In the genomic region with DNA sequence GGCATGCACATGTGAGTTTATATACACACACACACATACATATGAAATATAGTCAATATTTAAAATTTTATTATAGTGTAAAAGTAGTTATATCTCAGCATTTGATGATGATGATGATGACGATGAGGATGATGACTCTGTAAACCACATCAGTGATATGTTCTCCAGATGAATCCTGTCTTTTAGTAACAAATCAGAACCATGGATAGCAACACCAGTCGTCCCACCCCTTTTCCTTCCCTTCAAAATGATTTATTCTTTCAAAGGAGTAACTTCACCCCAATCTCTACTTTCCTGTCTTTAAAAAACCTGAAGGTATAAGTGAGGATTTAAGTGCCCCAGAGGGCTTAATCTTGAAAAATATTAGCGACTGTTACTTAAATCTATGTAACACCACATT, we compare ENCODE assay signal across 1 cellular context.
TF ChIP-seq lines count a peak whose summit lies in the region.

No MANE protein-coding gene starts in this region.

TF ChIP-seq in HEK293, 187 proteins besides CTCF, POLR2A, EP300 and RAD21 (continued from another document):
- TF ChIP-seq, protein P1, sequence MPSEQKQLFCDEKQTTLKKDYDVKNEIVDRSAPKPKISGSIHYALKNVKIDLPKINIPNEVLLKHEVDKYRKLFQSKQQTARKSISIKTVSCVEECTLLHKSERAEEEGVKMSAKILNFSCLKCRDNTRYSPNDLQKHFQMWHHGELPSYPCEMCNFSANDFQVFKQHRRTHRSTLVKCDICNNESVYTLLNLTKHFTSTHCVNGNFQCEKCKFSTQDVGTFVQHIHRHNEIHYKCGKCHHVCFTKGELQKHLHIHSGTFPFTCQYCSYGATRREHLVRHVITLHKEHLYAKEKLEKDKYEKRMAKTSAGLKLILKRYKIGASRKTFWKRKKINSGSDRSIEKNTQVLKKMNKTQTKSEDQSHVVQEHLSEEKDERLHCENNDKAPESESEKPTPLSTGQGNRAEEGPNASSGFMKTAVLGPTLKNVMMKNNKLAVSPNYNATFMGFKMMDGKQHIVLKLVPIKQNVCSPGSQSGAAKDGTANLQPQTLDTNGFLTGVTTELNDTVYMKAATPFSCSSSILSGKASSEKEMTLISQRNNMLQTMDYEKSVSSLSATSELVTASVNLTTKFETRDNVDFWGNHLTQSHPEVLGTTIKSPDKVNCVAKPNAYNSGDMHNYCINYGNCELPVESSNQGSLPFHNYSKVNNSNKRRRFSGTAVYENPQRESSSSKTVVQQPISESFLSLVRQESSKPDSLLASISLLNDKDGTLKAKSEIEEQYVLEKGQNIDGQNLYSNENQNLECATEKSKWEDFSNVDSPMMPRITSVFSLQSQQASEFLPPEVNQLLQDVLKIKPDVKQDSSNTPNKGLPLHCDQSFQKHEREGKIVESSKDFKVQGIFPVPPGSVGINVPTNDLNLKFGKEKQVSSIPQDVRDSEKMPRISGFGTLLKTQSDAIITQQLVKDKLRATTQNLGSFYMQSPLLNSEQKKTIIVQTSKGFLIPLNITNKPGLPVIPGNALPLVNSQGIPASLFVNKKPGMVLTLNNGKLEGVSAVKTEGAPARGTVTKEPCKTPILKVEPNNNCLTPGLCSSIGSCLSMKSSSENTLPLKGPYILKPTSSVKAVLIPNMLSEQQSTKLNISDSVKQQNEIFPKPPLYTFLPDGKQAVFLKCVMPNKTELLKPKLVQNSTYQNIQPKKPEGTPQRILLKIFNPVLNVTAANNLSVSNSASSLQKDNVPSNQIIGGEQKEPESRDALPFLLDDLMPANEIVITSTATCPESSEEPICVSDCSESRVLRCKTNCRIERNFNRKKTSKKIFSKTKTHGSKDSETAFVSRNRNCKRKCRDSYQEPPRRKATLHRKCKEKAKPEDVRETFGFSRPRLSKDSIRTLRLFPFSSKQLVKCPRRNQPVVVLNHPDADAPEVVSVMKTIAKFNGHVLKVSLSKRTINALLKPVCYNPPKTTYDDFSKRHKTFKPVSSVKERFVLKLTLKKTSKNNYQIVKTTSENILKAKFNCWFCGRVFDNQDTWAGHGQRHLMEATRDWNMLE (tag by site-specific recombination; conservative IDR thresholded peaks at IDR 0.05; ENCODE audit: low read depth): no peak
- TF ChIP-seq, protein P2, sequence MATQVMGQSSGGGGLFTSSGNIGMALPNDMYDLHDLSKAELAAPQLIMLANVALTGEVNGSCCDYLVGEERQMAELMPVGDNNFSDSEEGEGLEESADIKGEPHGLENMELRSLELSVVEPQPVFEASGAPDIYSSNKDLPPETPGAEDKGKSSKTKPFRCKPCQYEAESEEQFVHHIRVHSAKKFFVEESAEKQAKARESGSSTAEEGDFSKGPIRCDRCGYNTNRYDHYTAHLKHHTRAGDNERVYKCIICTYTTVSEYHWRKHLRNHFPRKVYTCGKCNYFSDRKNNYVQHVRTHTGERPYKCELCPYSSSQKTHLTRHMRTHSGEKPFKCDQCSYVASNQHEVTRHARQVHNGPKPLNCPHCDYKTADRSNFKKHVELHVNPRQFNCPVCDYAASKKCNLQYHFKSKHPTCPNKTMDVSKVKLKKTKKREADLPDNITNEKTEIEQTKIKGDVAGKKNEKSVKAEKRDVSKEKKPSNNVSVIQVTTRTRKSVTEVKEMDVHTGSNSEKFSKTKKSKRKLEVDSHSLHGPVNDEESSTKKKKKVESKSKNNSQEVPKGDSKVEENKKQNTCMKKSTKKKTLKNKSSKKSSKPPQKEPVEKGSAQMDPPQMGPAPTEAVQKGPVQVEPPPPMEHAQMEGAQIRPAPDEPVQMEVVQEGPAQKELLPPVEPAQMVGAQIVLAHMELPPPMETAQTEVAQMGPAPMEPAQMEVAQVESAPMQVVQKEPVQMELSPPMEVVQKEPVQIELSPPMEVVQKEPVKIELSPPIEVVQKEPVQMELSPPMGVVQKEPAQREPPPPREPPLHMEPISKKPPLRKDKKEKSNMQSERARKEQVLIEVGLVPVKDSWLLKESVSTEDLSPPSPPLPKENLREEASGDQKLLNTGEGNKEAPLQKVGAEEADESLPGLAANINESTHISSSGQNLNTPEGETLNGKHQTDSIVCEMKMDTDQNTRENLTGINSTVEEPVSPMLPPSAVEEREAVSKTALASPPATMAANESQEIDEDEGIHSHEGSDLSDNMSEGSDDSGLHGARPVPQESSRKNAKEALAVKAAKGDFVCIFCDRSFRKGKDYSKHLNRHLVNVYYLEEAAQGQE (tag by site-specific recombination; IDR thresholded peaks at IDR 0.05): peak; percentile 89
- TF ChIP-seq ZNF121 (tag by site-specific recombination; IDR thresholded peaks at IDR 0.05): no peak
TF ChIP-seq in HEK293: peak in this region for 2.
